Comparison of ENCODE assay signal across 14 cellular contexts in the genomic region with DNA sequence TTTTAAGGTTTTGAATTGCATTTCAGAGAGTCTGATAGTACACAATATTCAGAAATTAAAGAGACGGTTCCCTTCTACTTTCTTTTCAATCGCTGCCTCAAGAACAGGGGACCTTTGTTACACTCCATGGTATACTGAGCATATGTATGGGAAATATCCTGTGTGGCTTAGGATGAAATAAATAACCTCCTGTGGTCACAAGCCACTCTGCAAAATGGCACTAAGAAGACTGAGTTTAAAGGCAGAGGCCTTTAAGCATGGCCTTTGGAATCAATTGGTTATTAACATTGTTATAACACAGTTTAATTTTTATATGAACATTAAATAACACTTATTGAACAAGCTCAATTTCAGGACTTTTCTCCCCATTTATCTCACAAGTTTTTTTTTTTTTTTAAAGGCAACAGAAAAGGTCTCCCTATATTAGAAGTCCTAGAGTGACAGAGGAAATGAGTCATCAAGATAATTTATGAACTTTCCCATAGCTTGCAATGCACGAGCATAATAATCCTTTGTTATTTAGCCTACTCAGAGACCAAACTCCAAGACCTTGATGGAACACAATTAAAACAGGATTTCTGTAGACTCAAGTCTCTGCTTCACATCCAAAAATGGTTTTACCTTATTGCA.
DNase-seq lines count a peak whose midpoint lies in the region; ATAC-seq and FAIRE-seq lines count a peak whose summit lies in the region.
"Had no signal": no experiment of that assay in that cellular context is flagged by ENCODE, and none has a peak within 500 bp of the region (broad histone marks: within the 10 kb centered on the region; RNA-seq: fewer than 3 reads in every experiment).

No MANE protein-coding gene starts in this region.

- H3K27ac ChIP-seq in BLaER1 treated with 17β-estradiol and CSF1 and Interleukin-3, amounts not matched to agents 10 nM and 100 nM, result peak overlapping the region in 1 of 11 experiments; percentile 10; a peak in 1 of 22 replicates
- H3K27ac ChIP-seq: gastrocnemius medialis, prostate gland had no signal

- no peak overlapping the region for H3K9ac ChIP-seq in BLaER1 treated with 17β-estradiol and CSF1 and Interleukin-3, amounts not matched to agents 10 nM and 100 nM

- peaks cover 0 to 7% (median 5%) of the 10 kb centered on the region in 11 experiments; a peak in 5 of 22 replicates for H3K9me3 ChIP-seq in BLaER1 treated with 17β-estradiol and CSF1 and Interleukin-3, amounts not matched to agents 10 nM and 100 nM (replicated peaks in 1 of 11)
- H3K9me3 ChIP-seq: gastrocnemius medialis, prostate gland had no signal

- H3K4me2 ChIP-seq in BLaER1 treated with 17β-estradiol and CSF1 and Interleukin-3, amounts not matched to agents 10 nM and 100 nM, result peak overlapping the region; percentile 16 to 69 (median 53)

- no peak for FAIRE-seq in HTR-8/SVneo (lab: Jason Lieb, UNC)

- H3K4me3 ChIP-seq in BLaER1 treated with 17β-estradiol and CSF1 and Interleukin-3, amounts not matched to agents 10 nM and 100 nM, result 0 out of 20 replicates have a peak overlapping the region, but pooled peaks of 1 of the 10 experiments have one; percentile 6
- H3K4me3 ChIP-seq: gastrocnemius medialis, prostate gland had no signal

- DNase-seq in HTR-8/SVneo (ENCODE audit: insufficient read length, low spot score), result peak; percentile 8
- peak; percentile 16 to 77 for DNase-seq in SW 1271 (lab: John Stamatoyannopoulos, UW)
- DNase-seq in glomerular visceral epithelial cell (ENCODE audit: extremely low spot score), result peak; percentile 10
- no peak for DNase-seq in NCI-H1417 treated with DMSO at 0.1 percent for 48 hours (lab: John Stamatoyannopoulos, UW)
- DNase-seq in DMS153 (lab: John Stamatoyannopoulos, UW), result no peak
- DNase-seq in OCI-M2 (lab: John Stamatoyannopoulos, UW; ENCODE audit: unreplicated experiment), result no peak
- DNase-seq: activated B cell treated with CpG ODN at 0.5 μM for 24 hours; activated T-cell treated with anti-CD3 and anti-CD28 coated beads, Interleukin-2, amount 50 U/mL, for 1 hour; gastrocnemius medialis; mesendoderm; substantia nigra had no signal

- no peaks in the 10 kb centered on the region for H4K20me1 ChIP-seq in BLaER1 treated with 17β-estradiol and CSF1 and Interleukin-3, amounts not matched to agents 10 nM and 100 nM

- no peak for ATAC-seq in HG03045 (IDR thresholded peaks at IDR 0.05; ENCODE audit: unreplicated experiment)
- ATAC-seq: gastrocnemius medialis had no signal

- H3K36me3 ChIP-seq in BLaER1 treated with 17β-estradiol and CSF1 and Interleukin-3, amounts not matched to agents 10 nM and 100 nM, result no peaks in the 10 kb centered on the region
- H3K36me3 ChIP-seq: gastrocnemius medialis, prostate gland had no signal

- H3K4me1 ChIP-seq in BLaER1 treated with 17β-estradiol and CSF1 and Interleukin-3, amounts not matched to agents 10 nM and 100 nM, result peaks cover 17 to 26% (median 21%) of the 10 kb centered on the region in 10 experiments; a peak in 19 of 20 replicates
- H3K4me1 ChIP-seq: gastrocnemius medialis, prostate gland had no signal

- H3K27me3 ChIP-seq in BLaER1 treated with 17β-estradiol and CSF1 and Interleukin-3, amounts not matched to agents 10 nM and 100 nM, result no peaks in the 10 kb centered on the region
- H3K27me3 ChIP-seq: gastrocnemius medialis had no signal

Comparison
In these comparisons a context has a peak if more than half of its experiments do, and no peak if none do; other contexts are left out.
1. DNase-seq: peak in HTR-8/SVneo (single experiment), SW 1271 (2 of 2) and glomerular visceral epithelial cell (single experiment); none in NCI-H1417 treated with DMSO at 0.1 percent for 48 hours (single experiment), DMS153 (single experiment) and OCI-M2 (single experiment).